In genomic region chr5:155342956-155343355, GRCh38 we compare ENCODE assay signal across 22 cellular contexts.
"Had no signal": no experiment of that assay in that cellular context is flagged by ENCODE, and none has a peak within 500 bp of the region (broad histone marks: within the 10 kb centered on the region; RNA-seq: fewer than 3 reads in every experiment).

No MANE protein-coding gene starts in this region.

- H3K4me2 ChIP-seq: smooth muscle cell had no signal

- H3K4me1 ChIP-seq: esophagus muscularis mucosa, gastrocnemius medialis, heart right ventricle, left ventricle myocardium inferior, pancreas, suprapubic skin, thyroid gland had no signal

- H3K4me3 ChIP-seq: esophagus muscularis mucosa, gastrocnemius medialis, heart right ventricle, left ventricle myocardium inferior, lung, pancreas, smooth muscle cell, suprapubic skin, thyroid gland had no signal

- H3K4me3 Mint-ChIP-seq: naive thymus-derived CD8-positive, alpha-beta T cell; stimulated activated effector memory CD8-positive, alpha-beta T cell treated with anti-CD3 and anti-CD28 coated beads, Interleukin-12 subunit alpha, Interleukin-12 subunit beta, amount 100 ng/mL, for 72 hours; type B pancreatic cell had no signal

- H3K36me3 ChIP-seq: esophagus muscularis mucosa, gastrocnemius medialis, heart right ventricle, left ventricle myocardium inferior, pancreas, suprapubic skin, thyroid gland had no signal

- H3K36me3 Mint-ChIP-seq: naive thymus-derived CD8-positive, alpha-beta T cell; stimulated activated effector memory CD8-positive, alpha-beta T cell treated with anti-CD3 and anti-CD28 coated beads, Interleukin-12 subunit alpha, Interleukin-12 subunit beta, amount 100 ng/mL, for 72 hours; type B pancreatic cell had no signal

- H3K27me3 ChIP-seq: esophagus muscularis mucosa, gastrocnemius medialis, heart right ventricle, suprapubic skin, thyroid gland had no signal

- H3K27ac ChIP-seq: epithelial cell of prostate, esophagus muscularis mucosa, gastrocnemius medialis, heart right ventricle, left ventricle myocardium inferior, pancreas, suprapubic skin, thyroid gland had no signal

- H3K4me1 Mint-ChIP-seq: naive thymus-derived CD8-positive, alpha-beta T cell; stimulated activated effector memory CD8-positive, alpha-beta T cell treated with anti-CD3 and anti-CD28 coated beads, Interleukin-12 subunit alpha, Interleukin-12 subunit beta, amount 100 ng/mL, for 72 hours had no signal

- H3K27ac Mint-ChIP-seq: progenitor cell of endocrine pancreas; stimulated activated effector memory CD8-positive, alpha-beta T cell treated with anti-CD3 and anti-CD28 coated beads, Interleukin-12 subunit alpha, Interleukin-12 subunit beta, amount 100 ng/mL, for 72 hours; type B pancreatic cell had no signal

- DNase-seq: effector memory CD4-positive, alpha-beta T cell; gastrocnemius medialis; heart right ventricle; hypothalamus; islet precursor cell; left ventricle myocardium inferior; mesenchymal stem cell; naive thymus-derived CD8-positive, alpha-beta T cell; occipital lobe; pancreas; right cardiac atrium; stimulated activated CD4-positive, alpha-beta T cell treated with anti-CD3 and anti-CD28 coated beads, Interleukin-2, amount 100 ng/mL, for 48 hours; stimulated activated naive CD8-positive, alpha-beta T cell treated with anti-CD3 and anti-CD28 coated beads, Interleukin-15, Interleukin-2, amounts not matched to agents 100 U/mL and 50 U/mL, for 24 hours; thyroid gland had no signal

- ATAC-seq: gastrocnemius medialis; heart right ventricle; naive thymus-derived CD8-positive, alpha-beta T cell; pancreas; right cardiac atrium; stimulated activated effector memory CD8-positive, alpha-beta T cell treated with anti-CD3 and anti-CD28 coated beads, Interleukin-12 subunit alpha, Interleukin-12 subunit beta, amount 100 ng/mL, for 72 hours; stimulated activated naive CD8-positive, alpha-beta T cell treated with anti-CD3 and anti-CD28 coated beads, Interleukin-15, Interleukin-2, amounts not matched to agents 100 U/mL and 50 U/mL, for 24 hours had no signal

- H3K27me3 Mint-ChIP-seq: progenitor cell of endocrine pancreas, type B pancreatic cell had no signal
